Comparison of ENCODE assay signal across 20 cellular contexts in genomic region chr16:67208525-67208896, GRCh38. TPM values are rescaled to one million over a fixed set of nuclear protein-coding genes. Genes with fewer than 3 reads are reported as not detected.
DNase-seq lines count a peak whose midpoint lies in the region; ATAC-seq lines count a peak whose summit lies in the region.
"Had no signal": no experiment of that assay in that cellular context is flagged by ENCODE, and none has a peak within 500 bp of the region (broad histone marks: within the 10 kb centered on the region; RNA-seq: fewer than 3 reads in every experiment).

No MANE protein-coding gene starts in this region.

- DNase-seq in activated CD4-positive, alpha-beta T cell treated with anti-CD3 and anti-CD28 coated beads for 36 hours = no peak
- DNase-seq in activated CD4-positive, alpha-beta T cell treated with anti-CD3 and anti-CD28 coated beads, Interleukin-2, amount 50 U/mL, for 1 hour = no peak
- DNase-seq in neuronal stem cell (ENCODE audit: low spot score) (no peak), SIG-M5 treated with dmso at 0.1 percent for 504 hours (lab: John Stamatoyannopoulos, UW; ENCODE audit: unreplicated experiment) (no peak)
- DNase-seq: 8988T; activated CD4-positive, CD25-positive, alpha-beta regulatory T cell treated with anti-CD3 and anti-CD28 coated beads, Interleukin-2, amount 50 U/mL, for 72 hours; activated naive CD8-positive, alpha-beta T cell treated with anti-CD3 and anti-CD28 coated beads, Interleukin-2, amount 10 ng/mL, durations not matched to agents 7 days and 5 days; body of pancreas; DMS79 treated with DMSO at 0.1 percent for 48 hours; effector memory CD8-positive, alpha-beta T cell; esophagus squamous epithelium; natural killer cell; NCI-H1417; NCI-H524 treated with DMSO at 0.1 percent for 48 hours; pancreas; stimulated activated CD4-positive, alpha-beta T cell treated with anti-CD3 and anti-CD28 coated beads, Interleukin-2, amount 100 ng/mL, for 24 hours; SW 1271; upper lobe of right lung had no signal

- H2BK120ac ChIP-seq in neuronal stem cell (ENCODE audit: low read depth, low read length) = peak overlapping the region; percentile 22

- H3K27me3 Mint-ChIP-seq in activated CD4-positive, alpha-beta T cell treated with anti-CD3 and anti-CD28 coated beads for 36 hours = no peaks in the 10 kb centered on the region
- H3K27me3 Mint-ChIP-seq: activated naive CD8-positive, alpha-beta T cell treated with anti-CD3 and anti-CD28 coated beads, Interleukin-2, amount 10 ng/mL, durations not matched to agents 7 days and 5 days; activated T-helper 17 cell treated with anti-CD3 and anti-CD28 coated beads, Interleukin-2, amount 50 U/mL, for 72 hours; effector memory CD8-positive, alpha-beta T cell had no signal

- H3K9me3 Mint-ChIP-seq in activated CD4-positive, alpha-beta T cell treated with anti-CD3 and anti-CD28 coated beads for 36 hours (ENCODE audit: low read depth) = no peaks in the 10 kb centered on the region
- H3K9me3 Mint-ChIP-seq: activated naive CD8-positive, alpha-beta T cell treated with anti-CD3 and anti-CD28 coated beads, Interleukin-2, amount 10 ng/mL, durations not matched to agents 7 days and 5 days; activated T-helper 17 cell treated with anti-CD3 and anti-CD28 coated beads, Interleukin-2, amount 50 U/mL, for 72 hours; effector memory CD8-positive, alpha-beta T cell; natural killer cell had no signal

- H2BK12ac ChIP-seq in neuronal stem cell (ENCODE audit: low read length) = no peak overlapping the region

- no peak overlapping the region for H3K9ac ChIP-seq in neuronal stem cell (ENCODE audit: low read depth, low read length, poor library complexity)

- POLR2A ChIA-PET in activated CD4-positive, alpha-beta T cell treated with anti-CD3 and anti-CD28 coated beads for 36 hours (lab: Charles Lee) = no interaction called here

- no peak overlapping the region for H3K4me2 ChIP-seq in neuronal stem cell (ENCODE audit: insufficient read depth, low read length, poor library complexity, severe bottlenecking)

- CTCF ChIA-PET in activated CD4-positive, alpha-beta T cell treated with anti-CD3 and anti-CD28 coated beads for 36 hours (lab: Charles Lee) = interaction anchor here (0.6 to 1.1 kb wide), 3 partner anchors 9 to 35 kb away, joined by 3 to 4 read pairs (median 3); no protein-coding TSS in a partner anchor

- peak overlapping the region; percentile 91 for H2BK5ac ChIP-seq in neuronal stem cell (ENCODE audit: low read length)

- peaks cover 7% of the 10 kb centered on the region for H3K36me3 Mint-ChIP-seq in activated CD4-positive, alpha-beta T cell treated with anti-CD3 and anti-CD28 coated beads for 36 hours (ENCODE audit: low read depth)
- H3K36me3 Mint-ChIP-seq: activated naive CD8-positive, alpha-beta T cell treated with anti-CD3 and anti-CD28 coated beads, Interleukin-2, amount 10 ng/mL, durations not matched to agents 7 days and 5 days; natural killer cell had no signal

- peak overlapping the region; percentile 23 for H3K23ac ChIP-seq in neuronal stem cell (ENCODE audit: low read depth, low read length, poor library complexity)

- no peaks in the 10 kb centered on the region for H3K4me1 Mint-ChIP-seq in activated CD4-positive, alpha-beta T cell treated with anti-CD3 and anti-CD28 coated beads for 36 hours

- ATAC-seq in activated CD4-positive, alpha-beta T cell treated with anti-CD3 and anti-CD28 coated beads for 36 hours = peak; percentile 11
- ATAC-seq: body of pancreas; effector memory CD8-positive, alpha-beta T cell; natural killer cell; Right ventricle myocardium inferior; upper lobe of right lung had no signal

- H3K36me3 ChIP-seq in neuronal stem cell (replicated peaks in 1 of 2; ENCODE audit: control insufficient read depth in 2 of 2, insufficient read depth in 2 of 2, low read length in 2 of 2) = peaks cover 5 to 19% of the 10 kb centered on the region in 2 donors

- no peak overlapping the region for H3K18ac ChIP-seq in neuronal stem cell (ENCODE audit: low read length)

- no peak overlapping the region for H3K4me3 ChIP-seq in neuronal stem cell (ENCODE audit: low read length in 2 of 2)
- H3K4me3 ChIP-seq: body of pancreas, esophagus squamous epithelium, pancreas, upper lobe of right lung had no signal

- peaks cover 8 to 21% of the 10 kb centered on the region in 2 donors for H3K4me1 ChIP-seq in neuronal stem cell (ENCODE audit: control insufficient read depth in 2 of 2, insufficient read depth in 1 of 2, low read depth in 1 of 2, low read length in 2 of 2)

- H2AK5ac ChIP-seq in neuronal stem cell (ENCODE audit: low read depth, low read length) = peak overlapping the region; percentile 33

- no peak overlapping the region for H4K91ac ChIP-seq in neuronal stem cell (ENCODE audit: low read depth, low read length, poor library complexity)

- H3K27ac Mint-ChIP-seq in activated CD4-positive, alpha-beta T cell treated with anti-CD3 and anti-CD28 coated beads for 36 hours = no peak overlapping the region
- H3K27ac Mint-ChIP-seq: effector memory CD8-positive, alpha-beta T cell; natural killer cell had no signal

- intact Hi-C loops in activated CD4-positive, alpha-beta T cell treated with anti-CD3 and anti-CD28 coated beads for 36 hours (cut with DNase I, micrococcal nuclease) = no loop called here

- no peak overlapping the region for H3K4me3 Mint-ChIP-seq in activated CD4-positive, alpha-beta T cell treated with anti-CD3 and anti-CD28 coated beads for 36 hours
- H3K4me3 Mint-ChIP-seq: activated naive CD8-positive, alpha-beta T cell treated with anti-CD3 and anti-CD28 coated beads, Interleukin-2, amount 10 ng/mL, durations not matched to agents 7 days and 5 days; activated T-helper 17 cell treated with anti-CD3 and anti-CD28 coated beads, Interleukin-2, amount 50 U/mL, for 72 hours; effector memory CD8-positive, alpha-beta T cell; natural killer cell had no signal

- no peak overlapping the region for H3K14ac ChIP-seq in neuronal stem cell (ENCODE audit: low read length)

- H2BK15ac ChIP-seq in neuronal stem cell (ENCODE audit: low read length) = no peak overlapping the region

- no peaks in the 10 kb centered on the region for H3K27me3 ChIP-seq in neuronal stem cell (ENCODE audit: control insufficient read depth in 3 of 3, insufficient read depth in 3 of 3, low read depth in 1 of 3, low read length in 3 of 3)
- H3K27me3 ChIP-seq: body of pancreas, esophagus squamous epithelium, pancreas, upper lobe of right lung had no signal

- no peaks in the 10 kb centered on the region for H3K79me1 ChIP-seq in neuronal stem cell (ENCODE audit: low read depth, low read length)

- no peaks in the 10 kb centered on the region for H3K9me3 ChIP-seq in neuronal stem cell (replicated peaks in 1 of 2; ENCODE audit: control insufficient read depth in 2 of 2, insufficient read depth in 1 of 2, low read depth in 1 of 2, low read length in 2 of 2)
- H3K9me3 ChIP-seq: body of pancreas, esophagus squamous epithelium, pancreas, upper lobe of right lung had no signal

- H2AFZ ChIP-seq in neuronal stem cell (ENCODE audit: low read length) = no peak overlapping the region

- no peak overlapping the region for H4K8ac ChIP-seq in neuronal stem cell (ENCODE audit: low read depth, low read length)

- no peak overlapping the region for H3K4ac ChIP-seq in neuronal stem cell (ENCODE audit: low read length)

- WGBS in neuronal stem cell (ENCODE audit: extremely low coverage in 2 of 2, insufficient read length in 2 of 2, insufficient replicate concordance in 1 of 2), 2 donors = no CpG with 5 or more reads among the region's 5 CpGs

- no peak overlapping the region for H3K27ac ChIP-seq in neuronal stem cell (replicated peaks; ENCODE audit: low read length)
- H3K27ac ChIP-seq: body of pancreas, esophagus squamous epithelium, pancreas, upper lobe of right lung had no signal

RNA-seq across cellular contexts. Expression of gene ELMO3, which starts 9.6 kb away (rescaled TPM):
- total RNA-seq in activated CD4-positive, alpha-beta T cell treated with anti-CD3 and anti-CD28 coated beads for 36 hours = 1 to 10 TPM; 3.0 to 4.6 TPM
- 0.79 TPM for polyA plus RNA-seq in neuronal stem cell (2013, experiment 1 of 2)
- 0.65 TPM for polyA plus RNA-seq in neuronal stem cell (2013, experiment 2 of 2)

RNA-seq across cellular contexts. Expression of gene E2F4, which starts 16.6 kb away (rescaled TPM):
- total RNA-seq in activated CD4-positive, alpha-beta T cell treated with anti-CD3 and anti-CD28 coated beads for 36 hours = 100 to 1,000 TPM in 1 of 2 experiments, 10 to 100 TPM in 1; 91.4 to 110 TPM
- polyA plus RNA-seq in neuronal stem cell (2013, experiment 1 of 2) = 43.7 TPM
- 41.6 TPM for polyA plus RNA-seq in neuronal stem cell (2013, experiment 2 of 2)

RNA-seq across cellular contexts. Expression of gene TMEM208, which starts 18.4 kb away (rescaled TPM):
- total RNA-seq in activated CD4-positive, alpha-beta T cell treated with anti-CD3 and anti-CD28 coated beads for 36 hours = 10 to 100 TPM; 13.6 to 31.2 TPM
- polyA plus RNA-seq in neuronal stem cell (2013, experiment 1 of 2) = 22.6 TPM
- polyA plus RNA-seq in neuronal stem cell (2013, experiment 2 of 2) = 21.1 TPM

RNA-seq across cellular contexts. Expression of gene EXOC3L1, which starts 18.6 kb away (rescaled TPM):
- total RNA-seq in activated CD4-positive, alpha-beta T cell treated with anti-CD3 and anti-CD28 coated beads for 36 hours = under 1 TPM in 1 of 2 experiments, not detected in 1; 0.16 TPM
- polyA plus RNA-seq in neuronal stem cell (2013, experiment 1 of 2) = not detected
- polyA plus RNA-seq in neuronal stem cell (2013, experiment 2 of 2) = 0.03 TPM
- total RNA-seq: activated naive CD8-positive, alpha-beta T cell treated with anti-CD3 and anti-CD28 coated beads, Interleukin-2, amount 10 ng/mL, durations not matched to agents 7 days and 5 days; natural killer cell had no signal

RNA-seq across cellular contexts. Expression of gene MATCAP1, which starts 24.7 kb away (rescaled TPM):
- 10 to 100 TPM; 28.8 to 30.4 TPM for total RNA-seq in activated CD4-positive, alpha-beta T cell treated with anti-CD3 and anti-CD28 coated beads for 36 hours
- polyA plus RNA-seq in neuronal stem cell (2013, experiment 1 of 2) = 20.9 TPM
- polyA plus RNA-seq in neuronal stem cell (2013, experiment 2 of 2) = 17.1 TPM
